ENCODE assay signal across 10 cellular contexts in the genomic region with DNA sequence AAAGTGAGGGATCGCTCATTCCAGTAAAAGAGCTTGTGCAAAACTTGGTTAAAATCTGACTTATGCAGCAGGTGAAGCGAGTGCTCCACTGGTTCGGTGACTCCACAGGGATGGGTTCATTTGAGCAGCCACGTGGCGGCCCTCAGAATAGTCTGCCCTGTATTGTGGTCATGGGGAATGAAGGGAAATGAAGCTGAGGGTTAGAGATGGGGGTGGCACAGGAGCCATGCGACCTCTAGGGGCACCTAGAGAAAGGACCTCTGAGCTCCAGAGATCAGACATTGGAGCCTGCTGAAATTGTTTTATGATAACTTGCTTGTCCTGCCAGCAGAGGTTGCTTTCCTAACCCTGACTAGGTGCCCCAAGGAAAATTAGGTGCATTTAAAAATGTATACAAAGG. TPM values are rescaled to one million over a fixed set of nuclear protein-coding genes. Genes with fewer than 3 reads are reported as not detected.
A peak's percentile ranks its signal among the peaks of the same experiment; 100 is the strongest.
DNase-seq lines count a peak whose midpoint lies in the region; ATAC-seq and TF ChIP-seq lines count a peak whose summit lies in the region.
"Had no signal": no experiment of that assay in that cellular context is flagged by ENCODE, and none has a peak within 500 bp of the region (broad histone marks: within the 10 kb centered on the region; RNA-seq: fewer than 3 reads in every experiment).

No MANE protein-coding gene starts in this region.

- 70% methylated on average over 6 of the region's 6 CpGs for WGBS in liver

- peak in 1 of 2 donors; percentile 8 for TF ChIP-seq RAD21 in liver (IDR thresholded peaks at IDR 0.05)

- H3K4me1 ChIP-seq in liver (ENCODE audit: control insufficient read depth in 4 of 4, insufficient read depth in 4 of 4, low read length in 3 of 4): peaks cover 0 to 3% (median 0%) of the 10 kb centered on the region in 4 donors
- H3K4me1 ChIP-seq: parathyroid adenoma had no signal

- no peaks in the 10 kb centered on the region for H3K36me3 ChIP-seq in liver (ENCODE audit: control insufficient read depth in 4 of 4, insufficient read depth in 3 of 4, low read depth in 1 of 4, low read length in 3 of 4)

- H3K27ac ChIP-seq in liver (ENCODE audit: low read depth in 1 of 2, low read length in 2 of 2): no peak overlapping the region
- H3K27ac ChIP-seq: parathyroid adenoma, VCaP had no signal

- H3K9ac ChIP-seq in liver (ENCODE audit: low read depth in 1 of 2, low read length in 2 of 2): no peak overlapping the region
- H3K9ac ChIP-seq: parathyroid adenoma had no signal

- no peaks in the 10 kb centered on the region for H3K27me3 ChIP-seq in liver (ENCODE audit: control insufficient read depth in 4 of 4, insufficient read depth in 4 of 4, low read length in 3 of 4)

- DNase-seq in central memory CD4-positive, alpha-beta T cell: no peak
- DNase-seq in activated CD8-positive, alpha-beta memory T cell treated with anti-CD3 and anti-CD28 coated beads, Interleukin-2, amount 50 U/mL, for 48 hours: no peak
- no peak for DNase-seq in HuH-7.5 (ENCODE audit: low spot score)
- no peak for DNase-seq in NCI-H1417 (lab: John Stamatoyannopoulos, UW)

- H3K9me3 ChIP-seq in liver (ENCODE audit: control insufficient read depth in 4 of 4, low read length in 3 of 4): no peaks in the 10 kb centered on the region

- H3K4me3 ChIP-seq in liver (ENCODE audit: low read depth in 1 of 3, low read length in 3 of 3): no peak overlapping the region

- ATAC-seq in HG02885 (IDR thresholded peaks at IDR 0.05; ENCODE audit: poor library complexity, unreplicated experiment) (peak; percentile 80), SK-N-SH treated with all-trans-retinoic acid at 6 μM for 48 hours (0 out of 3 replicates have a peak, but pooled peaks have one; percentile 30)

- TF ChIP-seq CTCF in GM12874 (IDR thresholded peaks at IDR 0.05; ENCODE audit: insufficient read depth, low read depth, low read length) (peak; percentile 70), liver (IDR thresholded peaks at IDR 0.05; ENCODE audit: low read depth, low read length, missing input control) (peak; percentile 13)

TF ChIP-seq in SK-N-SH treated with all-trans-retinoic acid at 6 μM for 48 hours, 23 proteins besides CTCF, POLR2A, EP300 and RAD21:
- TF ChIP-seq, protein P1, sequence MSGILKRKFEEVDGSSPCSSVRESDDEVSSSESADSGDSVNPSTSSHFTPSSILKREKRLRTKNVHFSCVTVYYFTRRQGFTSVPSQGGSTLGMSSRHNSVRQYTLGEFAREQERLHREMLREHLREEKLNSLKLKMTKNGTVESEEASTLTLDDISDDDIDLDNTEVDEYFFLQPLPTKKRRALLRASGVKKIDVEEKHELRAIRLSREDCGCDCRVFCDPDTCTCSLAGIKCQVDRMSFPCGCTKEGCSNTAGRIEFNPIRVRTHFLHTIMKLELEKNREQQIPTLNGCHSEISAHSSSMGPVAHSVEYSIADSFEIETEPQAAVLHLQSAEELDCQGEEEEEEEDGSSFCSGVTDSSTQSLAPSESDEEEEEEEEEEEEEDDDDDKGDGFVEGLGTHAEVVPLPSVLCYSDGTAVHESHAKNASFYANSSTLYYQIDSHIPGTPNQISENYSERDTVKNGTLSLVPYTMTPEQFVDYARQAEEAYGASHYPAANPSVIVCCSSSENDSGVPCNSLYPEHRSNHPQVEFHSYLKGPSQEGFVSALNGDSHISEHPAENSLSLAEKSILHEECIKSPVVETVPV (CRISPR knock-in tag; IDR thresholded peaks at IDR 0.05): no peak
- TF ChIP-seq ZFP3 (CRISPR knock-in tag; IDR thresholded peaks at IDR 0.05) (no peak), TOX (CRISPR knock-in tag; IDR thresholded peaks at IDR 0.05; ENCODE audit: borderline replicate concordance) (no peak), ARNTL (CRISPR knock-in tag; IDR thresholded peaks at IDR 0.05; ENCODE audit: borderline replicate concordance, low read depth) (no peak), ISL1 (CRISPR knock-in tag; IDR thresholded peaks at IDR 0.05) (no peak), ZC3H10 (CRISPR knock-in tag; IDR thresholded peaks at IDR 0.05) (no peak), PPARA (CRISPR knock-in tag; IDR thresholded peaks at IDR 0.05; ENCODE audit: borderline replicate concordance) (no peak)
- TF ChIP-seq, protein P2, sequence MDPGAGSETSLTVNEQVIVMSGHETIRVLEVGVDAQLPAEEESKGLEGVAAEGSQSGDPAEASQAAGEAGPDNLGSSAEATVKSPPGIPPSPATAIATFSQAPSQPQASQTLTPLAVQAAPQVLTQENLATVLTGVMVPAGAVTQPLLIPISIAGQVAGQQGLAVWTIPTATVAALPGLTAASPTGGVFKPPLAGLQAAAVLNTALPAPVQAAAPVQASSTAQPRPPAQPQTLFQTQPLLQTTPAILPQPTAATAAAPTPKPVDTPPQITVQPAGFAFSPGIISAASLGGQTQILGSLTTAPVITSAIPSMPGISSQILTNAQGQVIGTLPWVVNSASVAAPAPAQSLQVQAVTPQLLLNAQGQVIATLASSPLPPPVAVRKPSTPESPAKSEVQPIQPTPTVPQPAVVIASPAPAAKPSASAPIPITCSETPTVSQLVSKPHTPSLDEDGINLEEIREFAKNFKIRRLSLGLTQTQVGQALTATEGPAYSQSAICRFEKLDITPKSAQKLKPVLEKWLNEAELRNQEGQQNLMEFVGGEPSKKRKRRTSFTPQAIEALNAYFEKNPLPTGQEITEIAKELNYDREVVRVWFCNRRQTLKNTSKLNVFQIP (CRISPR knock-in tag; IDR thresholded peaks at IDR 0.05; ENCODE audit: borderline replicate concordance, low read depth): no peak

TF ChIP-seq in liver, 16 proteins besides CTCF, POLR2A, EP300 and RAD21:
- no peak for TF ChIP-seq HNF4G (IDR thresholded peaks at IDR 0.05)
- TF ChIP-seq JUND (IDR thresholded peaks at IDR 0.05): no peak
- TF ChIP-seq TAF1 (conservative IDR thresholded peaks at IDR 0.05): no peak
- TF ChIP-seq RXRA (IDR thresholded peaks at IDR 0.05): no peak
- no peak for TF ChIP-seq FOXA2 (IDR thresholded peaks at IDR 0.05)
- TF ChIP-seq, protein P3, sequence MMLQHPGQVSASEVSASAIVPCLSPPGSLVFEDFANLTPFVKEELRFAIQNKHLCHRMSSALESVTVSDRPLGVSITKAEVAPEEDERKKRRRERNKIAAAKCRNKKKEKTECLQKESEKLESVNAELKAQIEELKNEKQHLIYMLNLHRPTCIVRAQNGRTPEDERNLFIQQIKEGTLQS (IDR thresholded peaks at IDR 0.05): no peak
- TF ChIP-seq EGR1 (IDR thresholded peaks at IDR 0.05; ENCODE audit: low read depth in 2 of 2): no peak
- TF ChIP-seq, protein P4, sequence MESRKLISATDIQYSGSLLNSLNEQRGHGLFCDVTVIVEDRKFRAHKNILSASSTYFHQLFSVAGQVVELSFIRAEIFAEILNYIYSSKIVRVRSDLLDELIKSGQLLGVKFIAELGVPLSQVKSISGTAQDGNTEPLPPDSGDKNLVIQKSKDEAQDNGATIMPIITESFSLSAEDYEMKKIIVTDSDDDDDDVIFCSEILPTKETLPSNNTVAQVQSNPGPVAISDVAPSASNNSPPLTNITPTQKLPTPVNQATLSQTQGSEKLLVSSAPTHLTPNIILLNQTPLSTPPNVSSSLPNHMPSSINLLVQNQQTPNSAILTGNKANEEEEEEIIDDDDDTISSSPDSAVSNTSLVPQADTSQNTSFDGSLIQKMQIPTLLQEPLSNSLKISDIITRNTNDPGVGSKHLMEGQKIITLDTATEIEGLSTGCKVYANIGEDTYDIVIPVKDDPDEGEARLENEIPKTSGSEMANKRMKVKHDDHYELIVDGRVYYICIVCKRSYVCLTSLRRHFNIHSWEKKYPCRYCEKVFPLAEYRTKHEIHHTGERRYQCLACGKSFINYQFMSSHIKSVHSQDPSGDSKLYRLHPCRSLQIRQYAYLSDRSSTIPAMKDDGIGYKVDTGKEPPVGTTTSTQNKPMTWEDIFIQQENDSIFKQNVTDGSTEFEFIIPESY (IDR thresholded peaks at IDR 0.05): no peak
- no peak for TF ChIP-seq NR2F2 (IDR thresholded peaks at IDR 0.05)
- TF ChIP-seq, protein P5, sequence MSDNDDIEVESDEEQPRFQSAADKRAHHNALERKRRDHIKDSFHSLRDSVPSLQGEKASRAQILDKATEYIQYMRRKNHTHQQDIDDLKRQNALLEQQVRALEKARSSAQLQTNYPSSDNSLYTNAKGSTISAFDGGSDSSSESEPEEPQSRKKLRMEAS (IDR thresholded peaks at IDR 0.05): no peak
- TF ChIP-seq HNF4A (conservative IDR thresholded peaks at IDR 0.05): no peak
- TF ChIP-seq FOXA1 (IDR thresholded peaks at IDR 0.05): no peak
- TF ChIP-seq GABPA (IDR thresholded peaks at IDR 0.05 in 1 of 2, conservative IDR thresholded peaks at IDR 0.05 in 1 of 2): no peak
- TF ChIP-seq YY1 (IDR thresholded peaks at IDR 0.05): no peak
- TF ChIP-seq SP1 (IDR thresholded peaks at IDR 0.05): no peak
- TF ChIP-seq, protein P6, sequence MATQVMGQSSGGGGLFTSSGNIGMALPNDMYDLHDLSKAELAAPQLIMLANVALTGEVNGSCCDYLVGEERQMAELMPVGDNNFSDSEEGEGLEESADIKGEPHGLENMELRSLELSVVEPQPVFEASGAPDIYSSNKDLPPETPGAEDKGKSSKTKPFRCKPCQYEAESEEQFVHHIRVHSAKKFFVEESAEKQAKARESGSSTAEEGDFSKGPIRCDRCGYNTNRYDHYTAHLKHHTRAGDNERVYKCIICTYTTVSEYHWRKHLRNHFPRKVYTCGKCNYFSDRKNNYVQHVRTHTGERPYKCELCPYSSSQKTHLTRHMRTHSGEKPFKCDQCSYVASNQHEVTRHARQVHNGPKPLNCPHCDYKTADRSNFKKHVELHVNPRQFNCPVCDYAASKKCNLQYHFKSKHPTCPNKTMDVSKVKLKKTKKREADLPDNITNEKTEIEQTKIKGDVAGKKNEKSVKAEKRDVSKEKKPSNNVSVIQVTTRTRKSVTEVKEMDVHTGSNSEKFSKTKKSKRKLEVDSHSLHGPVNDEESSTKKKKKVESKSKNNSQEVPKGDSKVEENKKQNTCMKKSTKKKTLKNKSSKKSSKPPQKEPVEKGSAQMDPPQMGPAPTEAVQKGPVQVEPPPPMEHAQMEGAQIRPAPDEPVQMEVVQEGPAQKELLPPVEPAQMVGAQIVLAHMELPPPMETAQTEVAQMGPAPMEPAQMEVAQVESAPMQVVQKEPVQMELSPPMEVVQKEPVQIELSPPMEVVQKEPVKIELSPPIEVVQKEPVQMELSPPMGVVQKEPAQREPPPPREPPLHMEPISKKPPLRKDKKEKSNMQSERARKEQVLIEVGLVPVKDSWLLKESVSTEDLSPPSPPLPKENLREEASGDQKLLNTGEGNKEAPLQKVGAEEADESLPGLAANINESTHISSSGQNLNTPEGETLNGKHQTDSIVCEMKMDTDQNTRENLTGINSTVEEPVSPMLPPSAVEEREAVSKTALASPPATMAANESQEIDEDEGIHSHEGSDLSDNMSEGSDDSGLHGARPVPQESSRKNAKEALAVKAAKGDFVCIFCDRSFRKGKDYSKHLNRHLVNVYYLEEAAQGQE (IDR thresholded peaks at IDR 0.05): no peak

RNA-seq across cellular contexts. Expression of a gene that starts 26.6 kb away (rescaled TPM):
- not detected for total RNA-seq in liver
- polyA plus RNA-seq in liver: not detected
